In genomic region chr16:67935096-67935401, GRCh38 we compare ENCODE assay signal across 8 cellular contexts. TPM values are rescaled to one million over a fixed set of nuclear protein-coding genes. Genes with fewer than 3 reads are reported as not detected.
DNase-seq lines count a peak whose midpoint lies in the region; ATAC-seq lines count a peak whose summit lies in the region.

No MANE protein-coding gene starts in this region.

- DNase-seq in DMS53 (lab: John Stamatoyannopoulos, UW), result peak; percentile 65
- DNase-seq in DMS53 treated with DMSO at 0.1 percent for 48 hours (lab: John Stamatoyannopoulos, UW; ENCODE audit: unreplicated experiment), result no peak
- peak; percentile 26 for DNase-seq in adipocyte (ENCODE audit: low read depth)
- no peak for DNase-seq in immature natural killer cell
- peak; percentile 29 for DNase-seq in superior temporal gyrus (ENCODE audit: extremely low spot score)
- no peak for DNase-seq in cortex of kidney (lab: John Stamatoyannopoulos, UW)
- no peak for DNase-seq in NCI-H2196 (lab: John Stamatoyannopoulos, UW; ENCODE audit: unreplicated experiment)

- H3K4me1 ChIP-seq in adipocyte (ENCODE audit: control insufficient read depth, insufficient read depth, low read length), result peaks cover 29% of the 10 kb centered on the region

- peaks cover 0 to 15% (median 11%) of the 10 kb centered on the region in 3 donors for H3K36me3 Mint-ChIP-seq in immature natural killer cell

- no peaks in the 10 kb centered on the region for H3K27me3 ChIP-seq in adipocyte (replicated peaks; ENCODE audit: control insufficient read depth, insufficient read depth, low read length)

- H3K4me3 Mint-ChIP-seq in immature natural killer cell, result peak overlapping the region; percentile 97 to 100 (median 99)

- H3K36me3 ChIP-seq in adipocyte (ENCODE audit: control insufficient read depth, insufficient read depth, low read length, severe bottlenecking), result peaks cover 10% of the 10 kb centered on the region

- H3K9me3 ChIP-seq in adipocyte (ENCODE audit: control insufficient read depth, low read length), result no peaks in the 10 kb centered on the region

- H3K27ac Mint-ChIP-seq in immature natural killer cell, result peak overlapping the region; percentile 91 to 99 (median 96)

- no peaks in the 10 kb centered on the region for H3K9me3 Mint-ChIP-seq in immature natural killer cell

- no peak for ATAC-seq in GM19023 (IDR thresholded peaks at IDR 0.05; ENCODE audit: unreplicated experiment)

- H3K4me1 Mint-ChIP-seq in immature natural killer cell, result peaks cover 35 to 41% of the 10 kb centered on the region in 2 donors

- peaks cover 6 to 18% (median 16%) of the 10 kb centered on the region in 3 donors for H3K27me3 Mint-ChIP-seq in immature natural killer cell (ENCODE audit: low read depth in 3 of 3)

- peak overlapping the region; percentile 98 for H3K9ac ChIP-seq in adipocyte (ENCODE audit: low read length)

- H3K4me3 ChIP-seq in adipocyte (ENCODE audit: low read length), result peak overlapping the region; percentile 98

RNA-seq across cellular contexts. Expression of gene PSMB10, which starts 1.6 kb away (rescaled TPM):
- polyA plus RNA-seq in immature natural killer cell, result 1,000 to 10,000 TPM in 2 of 3 donors, 100 to 1,000 TPM in 1; 893 to 1,468 (median 1,114) TPM

RNA-seq across cellular contexts. Expression of gene CTRL, which starts 3.4 kb away (rescaled TPM):
- 1 to 10 TPM in 2 of 3 donors, under 1 TPM in 1; 0.59 to 2.9 (median 2.0) TPM for polyA plus RNA-seq in immature natural killer cell

RNA-seq across cellular contexts. Expression of gene LCAT, which starts 8.9 kb away (rescaled TPM):
- 1 to 10 TPM in 1 of 3 donors, under 1 TPM in 1, not detected in 1; 0.14 to 1.3 TPM for polyA plus RNA-seq in immature natural killer cell

RNA-seq across cellular contexts. Expression of gene SLC12A4, which starts 33.4 kb away (rescaled TPM):
- polyA plus RNA-seq in immature natural killer cell, result 10 to 100 TPM in 1 of 3 donors, 1 to 10 TPM in 2; 5.1 to 10.5 (median 6.6) TPM

RNA-seq across cellular contexts. Expression of gene PSKH1, which starts 42.0 kb away (rescaled TPM):
- 10 to 100 TPM; 16.4 to 40.6 (median 21.7) TPM for polyA plus RNA-seq in immature natural killer cell

Comparison
In these comparisons a context has a peak if more than half of its experiments do, and no peak if none do; other contexts are left out.
1. DNase-seq: peak in DMS53 (single experiment), adipocyte (single experiment) and superior temporal gyrus (single experiment); none in DMS53 treated with DMSO at 0.1 percent for 48 hours (single experiment), immature natural killer cell (0 of 3), cortex of kidney (single experiment) and NCI-H2196 (single experiment).